Comparison of ENCODE assay signal across 11 cellular contexts in genomic region chr1:37998913-37999433, GRCh38. TPM values are rescaled to one million over a fixed set of nuclear protein-coding genes. Genes with fewer than 3 reads are reported as not detected.
DNase-seq lines count a peak whose midpoint lies in the region; ATAC-seq, FAIRE-seq and TF ChIP-seq lines count a peak whose summit lies in the region.
"Had no signal": no experiment of that assay in that cellular context is flagged by ENCODE, and none has a peak within 500 bp of the region (broad histone marks: within the 10 kb centered on the region; RNA-seq: fewer than 3 reads in every experiment).

No MANE protein-coding gene starts in this region.

- H3K36me3 ChIP-seq in PC-9 (ENCODE audit: low read depth), result no peaks in the 10 kb centered on the region
- no peaks in the 10 kb centered on the region for H3K36me3 ChIP-seq in pancreas

- peak overlapping the region; percentile 64 to 88 for H3K4me3 Mint-ChIP-seq in CD14-positive monocyte

- peak overlapping the region; percentile 93 to 98 (median 97) for H3K27ac Mint-ChIP-seq in CD14-positive monocyte

- H3K79me2 ChIP-seq in PC-9 (ENCODE audit: low read depth), result peaks cover 10% of the 10 kb centered on the region

- POLR2A ChIA-PET in PC-9 (lab: Charles Lee; ENCODE audit: unreplicated experiment), result interaction anchor here (0.5 kb wide), 1 partner anchor 182 kb away, joined by 5 read pairs; no protein-coding TSS in a partner anchor

- peaks cover 36 to 37% of the 10 kb centered on the region in 2 donors for H3K36me3 Mint-ChIP-seq in CD14-positive monocyte

- H3K9me2 ChIP-seq in PC-9 (ENCODE audit: insufficient read depth), result no peaks in the 10 kb centered on the region

- CTCF ChIA-PET in PC-9 (lab: Charles Lee), result no interaction called here

- WGBS in pancreas, 2 donors, result 76 to 77% methylated on average over 16 of the region's 16 CpGs

- no peak for TF ChIP-seq POLR2A in erythroblast (IDR thresholded peaks at IDR 0.05; ENCODE audit: low read length)

- H3K9me3 Mint-ChIP-seq in CD14-positive monocyte, result no peaks in the 10 kb centered on the region

- H3K27ac ChIP-seq in PC-9 (peak overlapping the region; percentile 66), pancreas (peak overlapping the region in 3 of 4 donors; percentile 38 to 81 (median 70))

- peaks cover 36% of the 10 kb centered on the region for H3K4me1 ChIP-seq in PC-9 (replicated peaks; ENCODE audit: insufficient read depth)
- peaks cover 4 to 23% (median 10%) of the 10 kb centered on the region in 3 donors for H3K4me1 ChIP-seq in pancreas

- ATAC-seq in pancreas, result no peak
- ATAC-seq: esophagus mucosa had no signal

- FAIRE-seq in pancreas (lab: Jason Lieb, UNC), result no peak

- H2AFZ ChIP-seq in PC-9, result peak overlapping the region; percentile 61; the same call in 1 of the 2 replicates

- DNase-seq in CD14-positive monocyte (ENCODE audit: low spot score), result no peak
- no peak for DNase-seq in PC-9
- peak; percentile 33 to 40 for DNase-seq in erythroblast (lab: John Stamatoyannopoulos, UW)
- peak in 1 of 6 donors; percentile 21 for DNase-seq in pancreas
- DNase-seq in middle frontal gyrus (ENCODE audit: extremely low spot score, low spot score), result no peak
- no peak for DNase-seq in stimulated activated naive CD4-positive, alpha-beta T cell treated with Interleukin-2 at 50 U/mL for 16 hours (lab: John Stamatoyannopoulos, UW)
- no peak for DNase-seq in GM19240 (ENCODE audit: insufficient read length, low spot score)
- DNase-seq in GM03348 (ENCODE audit: low spot score), result no peak
- DNase-seq: activated CD4-positive, CD25-positive, alpha-beta regulatory T cell treated with anti-CD3 and anti-CD28 coated beads, Interleukin-2, amount 50 U/mL, for 72 hours; stimulated activated CD4-positive, alpha-beta T cell treated with anti-CD3 and anti-CD28 coated beads, Interleukin-15, amount 100 ng/mL, for 24 hours had no signal

- peak overlapping the region; percentile 62 for H3K4me2 ChIP-seq in PC-9

- no peaks in the 10 kb centered on the region for H3K9me3 ChIP-seq in PC-9 (ENCODE audit: insufficient read depth, low read depth)
- H3K9me3 ChIP-seq in pancreas, result no peaks in the 10 kb centered on the region

- H3K4me3 ChIP-seq in PC-9, result no peak overlapping the region
- no peak overlapping the region for H3K4me3 ChIP-seq in pancreas

- peaks cover 0 to 3% (median 0%) of the 10 kb centered on the region in 3 donors for H3K27me3 Mint-ChIP-seq in CD14-positive monocyte (ENCODE audit: low read depth in 3 of 3)

- H4K20me1 ChIP-seq in PC-9 (ENCODE audit: insufficient read depth), result no peaks in the 10 kb centered on the region

- intact Hi-C loops in CD14-positive monocyte (cut with micrococcal nuclease), result no loop called here
- intact Hi-C loops in PC-9 (cut with micrococcal nuclease; ENCODE audit: unreplicated experiment), result no loop called here
- intact Hi-C loops in pancreas (cut with DNase I), result no loop called here

- H3K4me1 Mint-ChIP-seq in CD14-positive monocyte, result peaks cover 86% of the 10 kb centered on the region

- TF ChIP-seq CTCF in CD14-positive monocyte (IDR thresholded peaks at IDR 0.05), result no peak
- no peak for TF ChIP-seq CTCF in PC-9 (conservative IDR thresholded peaks at IDR 0.05)
- TF ChIP-seq CTCF in pancreas (IDR thresholded peaks at IDR 0.05), result no peak

- H3K27me3 ChIP-seq in PC-9 (ENCODE audit: insufficient read depth, low read depth), result no peaks in the 10 kb centered on the region
- H3K27me3 ChIP-seq in pancreas, result no peaks in the 10 kb centered on the region

- peaks cover 27% of the 10 kb centered on the region; the same call in 1 of the 2 replicates for H3F3A ChIP-seq in PC-9 (ENCODE audit: insufficient read depth, low read depth)

- BruUV-seq in PC-9 (replicated peaks; lab: Mats Ljungman, UMichigan), result no TSS peak

RNA-seq across cellular contexts. Expression of gene FHL3, which starts 6.3 kb away (rescaled TPM):
- polyA plus RNA-seq in CD14-positive monocyte (10 to 100 TPM; 26.1 to 32.3 TPM), pancreas (1 to 10 TPM; 5.1 to 7.0 TPM)
- total RNA-seq in PC-9 (2021) (26.2 and 29.8 TPM in 2 replicates), pancreas (10 to 100 TPM in 1 of 6 donors, 1 to 10 TPM in 5; 7.4 to 11.3 (median 8.3) TPM)

RNA-seq across cellular contexts. Expression of gene SF3A3, which starts 9.2 kb away (rescaled TPM):
- polyA plus RNA-seq in CD14-positive monocyte (10 to 100 TPM; 53.3 to 55.7 TPM), pancreas (10 to 100 TPM in 1 of 2 donors, 1 to 10 TPM in 1; 7.9 to 17.0 TPM)
- total RNA-seq in PC-9 (2021) (82.6 and 99.1 TPM in 2 replicates), pancreas (10 to 100 TPM; 13.0 to 24.6 (median 19.4) TPM)

RNA-seq across cellular contexts. Expression of gene UTP11, which starts 13.6 kb away (rescaled TPM):
- polyA plus RNA-seq in CD14-positive monocyte, result 10 to 100 TPM; 20.5 to 26.0 TPM
- total RNA-seq in PC-9 (2021), result 21.8 and 36.4 TPM in 2 replicates
- 10 to 100 TPM in 5 of 6 donors, 1 to 10 TPM in 1; 7.8 to 16.6 (median 15.2) TPM for total RNA-seq in pancreas
- polyA plus RNA-seq in pancreas, result 10 to 100 TPM in 1 of 2 donors, 1 to 10 TPM in 1; 8.2 to 15.0 TPM

RNA-seq across cellular contexts. Expression of gene POU3F1, which starts 47.6 kb away (rescaled TPM):
- polyA plus RNA-seq in CD14-positive monocyte (not detected), pancreas (under 1 TPM in 1 of 2 donors, not detected in 1; 0.07 TPM)
- total RNA-seq in PC-9 (2021) (not detected in 2 replicates), pancreas (under 1 TPM in 3 of 6 donors, not detected in 3; 0.08 to 0.57 (median 0.09) TPM)

RNA-seq across cellular contexts. Expression of gene INPP5B, which starts 52.1 kb away (rescaled TPM):
- 1 to 10 TPM; 3.0 to 5.8 TPM for polyA plus RNA-seq in CD14-positive monocyte
- total RNA-seq in PC-9 (2021), result 26.7 and 28.1 TPM in 2 replicates
- 10 to 100 TPM in 5 of 6 donors, 1 to 10 TPM in 1; 7.5 to 16.1 (median 11.9) TPM for total RNA-seq in pancreas
- polyA plus RNA-seq in pancreas, result 10 to 100 TPM; 11.7 to 13.5 TPM

Comparison
In these comparisons a context has a peak if more than half of its experiments do, and no peak if none do; other contexts are left out.
1. DNase-seq: peak in erythroblast (2 of 2); none in CD14-positive monocyte (single experiment), PC-9 (0 of 2), middle frontal gyrus (single experiment), stimulated activated naive CD4-positive, alpha-beta T cell treated with Interleukin-2 at 50 U/mL for 16 hours (single experiment), GM19240 (single experiment) and GM03348 (single experiment).